Comparison of ENCODE assay signal across 1 cellular context in genomic region chr19:13731147-13731964, GRCh38.
TF ChIP-seq lines count a peak whose summit lies in the region.

No MANE protein-coding gene starts in this region.

TF ChIP-seq in HepG2, 621 proteins besides CTCF, POLR2A, EP300 and RAD21 (continued from another document and continues in another):
- no peak for TF ChIP-seq ZNF597 (CRISPR knock-in tag; IDR thresholded peaks at IDR 0.05)
- no peak; the same call in 1 of the 2 replicates for TF ChIP-seq IRF2 (CRISPR knock-in tag; IDR thresholded peaks at IDR 0.05)
- TF ChIP-seq ZNF225 (CRISPR knock-in tag; IDR thresholded peaks at IDR 0.05): no peak; the same call in 1 of the 2 replicates
- TF ChIP-seq NCOA1 (CRISPR knock-in tag; IDR thresholded peaks at IDR 0.05): no peak
- no peak for TF ChIP-seq USF2 (IDR thresholded peaks at IDR 0.05; ENCODE audit: low read depth, low read length)
- no peak for TF ChIP-seq USF2 (CRISPR knock-in tag; IDR thresholded peaks at IDR 0.05; ENCODE audit: borderline replicate concordance)
- TF ChIP-seq ZNF136 (CRISPR knock-in tag; IDR thresholded peaks at IDR 0.05; ENCODE audit: low read depth): peak; percentile 49; the same call in 1 of the 2 replicates
- no peak for TF ChIP-seq ZFAT (CRISPR knock-in tag; conservative IDR thresholded peaks at IDR 0.05)
- peak; percentile 53; the same call in 1 of the 2 replicates for TF ChIP-seq KMT2B (CRISPR knock-in tag; IDR thresholded peaks at IDR 0.05)
- no peak for TF ChIP-seq ZNF496 (CRISPR knock-in tag; IDR thresholded peaks at IDR 0.05; ENCODE audit: insufficient replicate concordance)
- no peak for TF ChIP-seq SMARCC2 (IDR thresholded peaks at IDR 0.05)
- no peak for TF ChIP-seq ZBTB14 (CRISPR knock-in tag; IDR thresholded peaks at IDR 0.05)
- no peak for TF ChIP-seq ZNF160 (CRISPR knock-in tag; IDR thresholded peaks at IDR 0.05)
- no peak for TF ChIP-seq ZNF652 (CRISPR knock-in tag; IDR thresholded peaks at IDR 0.05; ENCODE audit: borderline replicate concordance, low read depth)
- TF ChIP-seq ZFP1 (CRISPR knock-in tag; IDR thresholded peaks at IDR 0.05): no peak
- TF ChIP-seq POLR2G (IDR thresholded peaks at IDR 0.05; ENCODE audit: low read depth, low read length): peak; percentile 95
- no peak for TF ChIP-seq CERS6 (CRISPR knock-in tag; IDR thresholded peaks at IDR 0.05)
- TF ChIP-seq ZNF235 (CRISPR knock-in tag; IDR thresholded peaks at IDR 0.05; ENCODE audit: borderline replicate concordance): no peak
- no peak for TF ChIP-seq NFE2 (CRISPR knock-in tag; IDR thresholded peaks at IDR 0.05)
- 0 out of 2 replicates have a peak, but pooled peaks have one; percentile 53 for TF ChIP-seq ZBTB42 (CRISPR knock-in tag; IDR thresholded peaks at IDR 0.05)
- 0 out of 2 replicates have a peak, but pooled peaks have one; percentile 17 for TF ChIP-seq KDM2A (CRISPR knock-in tag; IDR thresholded peaks at IDR 0.05; ENCODE audit: borderline replicate concordance, low read depth)
- TF ChIP-seq KLF9 (CRISPR knock-in tag; IDR thresholded peaks at IDR 0.05; ENCODE audit: low read depth): no peak
- peak; percentile 72; the same call in 1 of the 2 replicates for TF ChIP-seq YEATS2 (CRISPR knock-in tag; IDR thresholded peaks at IDR 0.05; ENCODE audit: borderline replicate concordance)
- peak; percentile 32; the same call in 1 of the 2 replicates for TF ChIP-seq ZNF232 (CRISPR knock-in tag; IDR thresholded peaks at IDR 0.05; ENCODE audit: borderline replicate concordance)
- no peak for TF ChIP-seq SNRNP70 (IDR thresholded peaks at IDR 0.05; ENCODE audit: low read depth, low read length)
- TF ChIP-seq HNF4G (IDR thresholded peaks at IDR 0.05; ENCODE audit: borderline replicate concordance, low read depth, low read length): no peak
- TF ChIP-seq HNF4G (CRISPR knock-in tag; IDR thresholded peaks at IDR 0.05; ENCODE audit: borderline replicate concordance, low read depth): no peak
- no peak for TF ChIP-seq ZNF530 (CRISPR knock-in tag; IDR thresholded peaks at IDR 0.05; ENCODE audit: low read depth)
- no peak for TF ChIP-seq MED8 (CRISPR knock-in tag; IDR thresholded peaks at IDR 0.05; ENCODE audit: insufficient replicate concordance)
- TF ChIP-seq ZSCAN25 (CRISPR knock-in tag; IDR thresholded peaks at IDR 0.05): no peak
- no peak for TF ChIP-seq JDP2 (CRISPR knock-in tag; IDR thresholded peaks at IDR 0.05; ENCODE audit: borderline replicate concordance)
- TF ChIP-seq ZNF839 (CRISPR knock-in tag; IDR thresholded peaks at IDR 0.05; ENCODE audit: borderline replicate concordance): no peak
- no peak for TF ChIP-seq NPAS2 (CRISPR knock-in tag; IDR thresholded peaks at IDR 0.05; ENCODE audit: borderline replicate concordance)
- TF ChIP-seq NFRKB (IDR thresholded peaks at IDR 0.05): no peak
- no peak for TF ChIP-seq MBNL3 (CRISPR knock-in tag; conservative IDR thresholded peaks at IDR 0.05)
- TF ChIP-seq ARNT (IDR thresholded peaks at IDR 0.05): no peak
- no peak for TF ChIP-seq SETDB1 (CRISPR knock-in tag; IDR thresholded peaks at IDR 0.05; ENCODE audit: borderline replicate concordance)
- no peak for TF ChIP-seq PCBP1 (IDR thresholded peaks at IDR 0.05; ENCODE audit: borderline replicate concordance, low read depth, low read length)
- TF ChIP-seq GLMP (CRISPR knock-in tag; IDR thresholded peaks at IDR 0.05; ENCODE audit: borderline replicate concordance): no peak
- TF ChIP-seq, protein P1, sequence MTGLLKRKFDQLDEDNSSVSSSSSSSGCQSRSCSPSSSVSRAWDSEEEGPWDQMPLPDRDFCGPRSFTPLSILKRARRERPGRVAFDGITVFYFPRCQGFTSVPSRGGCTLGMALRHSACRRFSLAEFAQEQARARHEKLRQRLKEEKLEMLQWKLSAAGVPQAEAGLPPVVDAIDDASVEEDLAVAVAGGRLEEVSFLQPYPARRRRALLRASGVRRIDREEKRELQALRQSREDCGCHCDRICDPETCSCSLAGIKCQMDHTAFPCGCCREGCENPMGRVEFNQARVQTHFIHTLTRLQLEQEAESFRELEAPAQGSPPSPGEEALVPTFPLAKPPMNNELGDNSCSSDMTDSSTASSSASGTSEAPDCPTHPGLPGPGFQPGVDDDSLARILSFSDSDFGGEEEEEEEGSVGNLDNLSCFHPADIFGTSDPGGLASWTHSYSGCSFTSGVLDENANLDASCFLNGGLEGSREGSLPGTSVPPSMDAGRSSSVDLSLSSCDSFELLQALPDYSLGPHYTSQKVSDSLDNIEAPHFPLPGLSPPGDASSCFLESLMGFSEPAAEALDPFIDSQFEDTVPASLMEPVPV (CRISPR knock-in tag; IDR thresholded peaks at IDR 0.05): no peak
- no peak for TF ChIP-seq TARDBP (CRISPR knock-in tag; IDR thresholded peaks at IDR 0.05)
- no peak for TF ChIP-seq ASH2L (IDR thresholded peaks at IDR 0.05; ENCODE audit: insufficient read length, low read depth, low read length)
- TF ChIP-seq, protein P2, sequence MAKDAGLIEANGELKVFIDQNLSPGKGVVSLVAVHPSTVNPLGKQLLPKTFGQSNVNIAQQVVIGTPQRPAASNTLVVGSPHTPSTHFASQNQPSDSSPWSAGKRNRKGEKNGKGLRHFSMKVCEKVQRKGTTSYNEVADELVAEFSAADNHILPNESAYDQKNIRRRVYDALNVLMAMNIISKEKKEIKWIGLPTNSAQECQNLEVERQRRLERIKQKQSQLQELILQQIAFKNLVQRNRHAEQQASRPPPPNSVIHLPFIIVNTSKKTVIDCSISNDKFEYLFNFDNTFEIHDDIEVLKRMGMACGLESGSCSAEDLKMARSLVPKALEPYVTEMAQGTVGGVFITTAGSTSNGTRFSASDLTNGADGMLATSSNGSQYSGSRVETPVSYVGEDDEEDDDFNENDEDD (CRISPR knock-in tag; IDR thresholded peaks at IDR 0.05; ENCODE audit: borderline replicate concordance): 0 out of 2 replicates have a peak, but pooled peaks have one; percentile 24
- TF ChIP-seq THAP9 (CRISPR knock-in tag; IDR thresholded peaks at IDR 0.05; ENCODE audit: borderline replicate concordance): peak; percentile 77; the same call in 1 of the 2 replicates
- no peak for TF ChIP-seq BRCA1 (CRISPR knock-in tag; IDR thresholded peaks at IDR 0.05)
- no peak for TF ChIP-seq ESRRA (CRISPR knock-in tag; IDR thresholded peaks at IDR 0.05; ENCODE audit: low read depth)
- TF ChIP-seq GLI4 (CRISPR knock-in tag; IDR thresholded peaks at IDR 0.05; ENCODE audit: borderline replicate concordance): no peak
- TF ChIP-seq STAG1 (CRISPR knock-in tag; IDR thresholded peaks at IDR 0.05): peak; percentile 14; the same call in 1 of the 2 replicates
- TF ChIP-seq ZFYVE20 (CRISPR knock-in tag; IDR thresholded peaks at IDR 0.05; ENCODE audit: borderline replicate concordance, low read depth): no peak
- TF ChIP-seq ZFP36L2 (CRISPR knock-in tag; IDR thresholded peaks at IDR 0.05): no peak
- TF ChIP-seq, protein P3, sequence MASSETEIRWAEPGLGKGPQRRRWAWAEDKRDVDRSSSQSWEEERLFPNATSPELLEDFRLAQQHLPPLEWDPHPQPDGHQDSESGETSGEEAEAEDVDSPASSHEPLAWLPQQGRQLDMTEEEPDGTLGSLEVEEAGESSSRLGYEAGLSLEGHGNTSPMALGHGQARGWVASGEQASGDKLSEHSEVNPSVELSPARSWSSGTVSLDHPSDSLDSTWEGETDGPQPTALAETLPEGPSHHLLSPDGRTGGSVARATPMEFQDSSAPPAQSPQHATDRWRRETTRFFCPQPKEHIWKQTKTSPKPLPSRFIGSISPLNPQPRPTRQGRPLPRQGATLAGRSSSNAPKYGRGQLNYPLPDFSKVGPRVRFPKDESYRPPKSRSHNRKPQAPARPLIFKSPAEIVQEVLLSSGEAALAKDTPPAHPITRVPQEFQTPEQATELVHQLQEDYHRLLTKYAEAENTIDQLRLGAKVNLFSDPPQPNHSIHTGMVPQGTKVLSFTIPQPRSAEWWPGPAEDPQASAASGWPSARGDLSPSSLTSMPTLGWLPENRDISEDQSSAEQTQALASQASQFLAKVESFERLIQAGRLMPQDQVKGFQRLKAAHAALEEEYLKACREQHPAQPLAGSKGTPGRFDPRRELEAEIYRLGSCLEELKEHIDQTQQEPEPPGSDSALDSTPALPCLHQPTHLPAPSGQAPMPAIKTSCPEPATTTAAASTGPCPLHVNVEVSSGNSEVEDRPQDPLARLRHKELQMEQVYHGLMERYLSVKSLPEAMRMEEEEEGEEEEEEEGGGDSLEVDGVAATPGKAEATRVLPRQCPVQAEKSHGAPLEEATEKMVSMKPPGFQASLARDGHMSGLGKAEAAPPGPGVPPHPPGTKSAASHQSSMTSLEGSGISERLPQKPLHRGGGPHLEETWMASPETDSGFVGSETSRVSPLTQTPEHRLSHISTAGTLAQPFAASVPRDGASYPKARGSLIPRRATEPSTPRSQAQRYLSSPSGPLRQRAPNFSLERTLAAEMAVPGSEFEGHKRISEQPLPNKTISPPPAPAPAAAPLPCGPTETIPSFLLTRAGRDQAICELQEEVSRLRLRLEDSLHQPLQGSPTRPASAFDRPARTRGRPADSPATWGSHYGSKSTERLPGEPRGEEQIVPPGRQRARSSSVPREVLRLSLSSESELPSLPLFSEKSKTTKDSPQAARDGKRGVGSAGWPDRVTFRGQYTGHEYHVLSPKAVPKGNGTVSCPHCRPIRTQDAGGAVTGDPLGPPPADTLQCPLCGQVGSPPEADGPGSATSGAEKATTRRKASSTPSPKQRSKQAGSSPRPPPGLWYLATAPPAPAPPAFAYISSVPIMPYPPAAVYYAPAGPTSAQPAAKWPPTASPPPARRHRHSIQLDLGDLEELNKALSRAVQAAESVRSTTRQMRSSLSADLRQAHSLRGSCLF (CRISPR knock-in tag; IDR thresholded peaks at IDR 0.05; ENCODE audit: borderline replicate concordance): no peak
